In genomic region chr19:11296264-11296663, GRCh38 we compare ENCODE assay signal across 15 cellular contexts. TPM values are rescaled to one million over a fixed set of nuclear protein-coding genes. Genes with fewer than 3 reads are reported as not detected.
A peak's percentile ranks its signal among the peaks of the same experiment; 100 is the strongest.
DNase-seq lines count a peak whose midpoint lies in the region; ATAC-seq and TF ChIP-seq lines count a peak whose summit lies in the region.
"Had no signal": no experiment of that assay in that cellular context is flagged by ENCODE, and none has a peak within 500 bp of the region (broad histone marks: within the 10 kb centered on the region; RNA-seq: fewer than 3 reads in every experiment).

No MANE protein-coding gene starts in this region.

- no peaks in the 10 kb centered on the region for H3K36me3 ChIP-seq in BLaER1 treated with 17β-estradiol and CSF1 and Interleukin-3, amounts not matched to agents 10 nM and 100 nM
- H3K36me3 ChIP-seq in psoas muscle (ENCODE audit: insufficient read depth in 1 of 2, low read depth in 1 of 2), result no peaks in the 10 kb centered on the region
- H3K36me3 ChIP-seq: left lung, SJSA1 had no signal

- intact Hi-C loops in psoas muscle (cut with DNase I), result loop anchor here in 1 of 2 donors (10.0 kb wide), 1 partner anchor 289 kb away; no protein-coding TSS in a partner anchor

- peaks cover 0 to 10% (median 0%) of the 10 kb centered on the region in 11 experiments; a peak in 3 of 22 replicates for H3K27me3 ChIP-seq in BLaER1 treated with 17β-estradiol and CSF1 and Interleukin-3, amounts not matched to agents 10 nM and 100 nM
- peaks cover 0 to 32% (median 5%) of the 10 kb centered on the region in 3 donors for H3K27me3 ChIP-seq in psoas muscle (ENCODE audit: insufficient read depth in 3 of 3, low read length in 2 of 3)
- H3K27me3 ChIP-seq: left lung had no signal

- no peaks in the 10 kb centered on the region for H4K20me1 ChIP-seq in BLaER1 treated with 17β-estradiol and CSF1 and Interleukin-3, amounts not matched to agents 10 nM and 100 nM

- DNase-seq in RWPE1 (ENCODE audit: low spot score), result no peak
- DNase-seq in fibroblast of pulmonary artery (ENCODE audit: low read depth), result peak; percentile 67
- peak; percentile 28 to 62 for DNase-seq in psoas muscle
- DNase-seq in NCI-H1436 (lab: John Stamatoyannopoulos, UW), result no peak
- no peak for DNase-seq in NCI-H1048 (lab: John Stamatoyannopoulos, UW)
- DNase-seq: DMS79, H9, NCI-H1105 treated with DMSO at 0.1 percent for 48 hours, NCI-H526 treated with DMSO at 0.1 percent for 48 hours had no signal

- H3K9ac ChIP-seq in BLaER1 treated with 17β-estradiol and CSF1 and Interleukin-3, amounts not matched to agents 10 nM and 100 nM, result peak overlapping the region in 8 of 11 experiments; percentile 3 to 65 (median 38); a peak in 11 of 22 replicates

- H3K9me3 ChIP-seq in BLaER1 treated with 17β-estradiol and CSF1 and Interleukin-3, amounts not matched to agents 10 nM and 100 nM (replicated peaks in 1 of 11), result peaks cover 0 to 7% (median 0%) of the 10 kb centered on the region in 11 experiments; a peak in 3 of 22 replicates
- no peaks in the 10 kb centered on the region for H3K9me3 ChIP-seq in psoas muscle
- H3K9me3 ChIP-seq: left lung, SJSA1 had no signal

- H3K4me3 ChIP-seq in BLaER1 treated with 17β-estradiol and CSF1 and Interleukin-3, amounts not matched to agents 10 nM and 100 nM, result no peak overlapping the region
- H3K4me3 ChIP-seq in fibroblast of pulmonary artery (replicated peaks; ENCODE audit: low read depth, low read length) (no peak overlapping the region), psoas muscle (no peak overlapping the region)
- H3K4me3 ChIP-seq: left lung, SJSA1 had no signal

- peak overlapping the region in 10 of 11 experiments; percentile 13 to 79 (median 58); a peak in 18 of 22 replicates for H3K27ac ChIP-seq in BLaER1 treated with 17β-estradiol and CSF1 and Interleukin-3, amounts not matched to agents 10 nM and 100 nM
- H3K27ac ChIP-seq in RWPE1 (peak overlapping the region; percentile 80), psoas muscle (peak overlapping the region; percentile 16)
- H3K27ac ChIP-seq: SJSA1 had no signal

- TF ChIP-seq CTCF in RWPE1 (conservative IDR thresholded peaks at IDR 0.05; ENCODE audit: low read depth) (no peak), fibroblast of pulmonary artery (IDR thresholded peaks at IDR 0.05; ENCODE audit: low read length, missing control alignments) (no peak), psoas muscle (IDR thresholded peaks at IDR 0.05) (no peak)

- H3K4me1 ChIP-seq in BLaER1 treated with 17β-estradiol and CSF1 and Interleukin-3, amounts not matched to agents 10 nM and 100 nM, result peaks cover 14 to 84% (median 69%) of the 10 kb centered on the region in 10 experiments; a peak in 19 of 20 replicates
- H3K4me1 ChIP-seq in psoas muscle, result no peaks in the 10 kb centered on the region

- peak overlapping the region in 9 of 11 experiments; percentile 37 to 85 (median 75); a peak in 18 of 22 replicates for H3K4me2 ChIP-seq in BLaER1 treated with 17β-estradiol and CSF1 and Interleukin-3, amounts not matched to agents 10 nM and 100 nM

- POLR2A ChIA-PET in RWPE1 (lab: Yijun Ruan, JAX; ENCODE audit: low non-redundant PET), result no interaction called here

- ATAC-seq in psoas muscle, result peak in 3 of 4 donors; percentile 14 to 52 (median 21)
- ATAC-seq in GM21825 (IDR thresholded peaks at IDR 0.05; ENCODE audit: unreplicated experiment), result no peak
- ATAC-seq in GM19467 (IDR thresholded peaks at IDR 0.05; ENCODE audit: unreplicated experiment), result no peak
- ATAC-seq: left lung had no signal

- 23 to 46% (median 28%) methylated on average over 7 of the region's 7 CpGs for WGBS in psoas muscle, 3 donors

- CTCF ChIA-PET in RWPE1 (lab: Yijun Ruan, JAX), result interaction anchor here (0.6 to 2.0 kb wide), 5 partner anchors 28 to 186 kb away, joined by 3 to 6 read pairs (median 4); no protein-coding TSS in a partner anchor

RNA-seq across cellular contexts. Expression of gene TSPAN16, which starts 0.3 kb away (rescaled TPM):
- total RNA-seq in psoas muscle, result not detected
- not detected for polyA plus RNA-seq in psoas muscle
- total RNA-seq: H9, left lung had no signal
- polyA plus RNA-seq: neural cell had no signal

RNA-seq across cellular contexts. Expression of gene DOCK6, which starts 33.9 kb away (rescaled TPM):
- 10 to 100 TPM; 14.5 to 27.1 (median 17.8) TPM for total RNA-seq in psoas muscle
- 10 to 100 TPM in 2 of 3 donors, 1 to 10 TPM in 1; 8.7 to 16.0 (median 11.4) TPM for polyA plus RNA-seq in psoas muscle
- polyA plus RNA-seq: neural cell had no signal

RNA-seq across cellular contexts. Expression of gene RAB3D, which starts 43.2 kb away (rescaled TPM):
- 1 to 10 TPM; 4.0 to 5.6 (median 4.3) TPM for total RNA-seq in psoas muscle
- polyA plus RNA-seq in psoas muscle, result 1 to 10 TPM; 1.1 to 1.6 (median 1.4) TPM

RNA-seq across cellular contexts. Expression of gene TMEM205, which starts 49.8 kb away (rescaled TPM):
- 10 to 100 TPM; 65.9 to 81.6 (median 70.5) TPM for total RNA-seq in psoas muscle
- 10 to 100 TPM; 63.0 to 95.1 (median 90.4) TPM for polyA plus RNA-seq in psoas muscle

RNA-seq across cellular contexts. Expression of gene CCDC159, which starts 50.1 kb away (rescaled TPM):
- 1 to 10 TPM; 2.4 to 9.2 (median 4.9) TPM for total RNA-seq in psoas muscle
- polyA plus RNA-seq in psoas muscle, result 1 to 10 TPM; 2.7 to 5.9 (median 5.3) TPM

Comparison
In these comparisons a context has a peak if more than half of its experiments do, and no peak if none do; other contexts are left out.
1. H3K27ac ChIP-seq: peak in every context shown above with its lines; median percentile 80 in RWPE1; 58 in BLaER1 treated with 17β-estradiol and CSF1 and Interleukin-3, amounts not matched to agents 10 nM and 100 nM; 16 in psoas muscle.
2. DNase-seq: peak in fibroblast of pulmonary artery (single experiment) and psoas muscle (2 of 2); none in RWPE1 (single experiment), NCI-H1436 (single experiment) and NCI-H1048 (single experiment).
3. ATAC-seq: peak in psoas muscle (3 of 4); none in GM21825 (single experiment) and GM19467 (single experiment).